ENCODE assay signal across 13 cellular contexts in genomic region chr13:42420304-42420703, GRCh38.
A peak's percentile ranks its signal among the peaks of the same experiment; 100 is the strongest.
DNase-seq lines count a peak whose midpoint lies in the region; ATAC-seq, FAIRE-seq and TF ChIP-seq lines count a peak whose summit lies in the region.
"Had no signal": no experiment of that assay in that cellular context is flagged by ENCODE, and none has a peak within 500 bp of the region (broad histone marks: within the 10 kb centered on the region; RNA-seq: fewer than 3 reads in every experiment).

No MANE protein-coding gene starts in this region.

- intact Hi-C loops in left ventricle myocardium inferior (cut with micrococcal nuclease): no loop called here

- no peaks in the 10 kb centered on the region for H3K4me1 ChIP-seq in left ventricle myocardium inferior
- H3K4me1 ChIP-seq: stomach had no signal

- H3K9me3 ChIP-seq in left ventricle myocardium inferior (replicated peaks): peaks cover 12% of the 10 kb centered on the region

- no peak for TF ChIP-seq POLR2A in H54 (IDR thresholded peaks at IDR 0.05; ENCODE audit: low read depth, low read length)

- H3K36me3 ChIP-seq in left ventricle myocardium inferior: no peaks in the 10 kb centered on the region
- H3K36me3 ChIP-seq: stomach had no signal

- FAIRE-seq in H54 (lab: Jason Lieb, UNC): no peak
- FAIRE-seq: H1, islet of Langerhans, RCC 7860 had no signal

- H3K27ac ChIP-seq in left ventricle myocardium inferior (replicated peaks): no peak overlapping the region
- H3K27ac ChIP-seq: stomach had no signal

- H3K4me3 ChIP-seq in left ventricle myocardium inferior: no peak overlapping the region
- H3K4me3 ChIP-seq: stomach had no signal

- no peak for TF ChIP-seq CTCF in left ventricle myocardium inferior (IDR thresholded peaks at IDR 0.05; ENCODE audit: borderline replicate concordance)

- peak; percentile 61 for ATAC-seq in GM18508 (IDR thresholded peaks at IDR 0.05; ENCODE audit: insufficient read depth, unreplicated experiment)
- peak; percentile 80 for ATAC-seq in GM21423 (IDR thresholded peaks at IDR 0.05; ENCODE audit: unreplicated experiment)
- peak; percentile 64 for ATAC-seq in HG03457 (IDR thresholded peaks at IDR 0.05; ENCODE audit: unreplicated experiment)

- peak; percentile 23 to 56 for DNase-seq in stimulated activated CD4-positive, alpha-beta T cell treated with anti-CD3 and anti-CD28 coated beads, Interleukin-12 subunit alpha, Interleukin-12 subunit beta, amount 100 ng/mL, for 24 hours (ENCODE audit: low read depth in 2 of 2)
- no peak for DNase-seq in DMS 273 (lab: John Stamatoyannopoulos, UW; ENCODE audit: unreplicated experiment)
- DNase-seq in NCI-H345 treated with DMSO at 0.1 percent for 48 hours (lab: John Stamatoyannopoulos, UW; ENCODE audit: unreplicated experiment): no peak
- no peak for DNase-seq in H54 (ENCODE audit: insufficient read length, low spot score)
- no peak for DNase-seq in left ventricle myocardium inferior
- DNase-seq: COR-L47, stomach had no signal

- H3K27me3 ChIP-seq in left ventricle myocardium inferior (ENCODE audit: low read depth): peaks cover 3% of the 10 kb centered on the region
- H3K27me3 ChIP-seq: stomach had no signal

Comparison
In these comparisons a context has a peak if more than half of its experiments do, and no peak if none do; other contexts are left out.
1. DNase-seq: peak in stimulated activated CD4-positive, alpha-beta T cell treated with anti-CD3 and anti-CD28 coated beads, Interleukin-12 subunit alpha, Interleukin-12 subunit beta, amount 100 ng/mL, for 24 hours (2 of 2); none in DMS 273 (single experiment), NCI-H345 treated with DMSO at 0.1 percent for 48 hours (single experiment), H54 (single experiment) and left ventricle myocardium inferior (single experiment).
2. Peak in every context shown above with its lines, with median percentiles within 50 percentile points of each other: ATAC-seq.